ENCODE assay signal across 8 cellular contexts in genomic region chr3:39809995-39810595, GRCh38. TPM values are rescaled to one million over a fixed set of nuclear protein-coding genes. Genes with fewer than 3 reads are reported as not detected.
DNase-seq lines count a peak whose midpoint lies in the region; ATAC-seq, FAIRE-seq and TF ChIP-seq lines count a peak whose summit lies in the region.

No MANE protein-coding gene starts in this region.

- POLR2A ChIA-PET in WTC11 (lab: Charles Lee) = no interaction called here

- H3K4me3 ChIP-seq in right cardiac atrium (ENCODE audit: low read length) = peak overlapping the region; percentile 62
- peak overlapping the region; percentile 50 to 67 (median 62) for H3K4me3 ChIP-seq in gastrocnemius medialis

- in situ Hi-C loops in gastrocnemius medialis (cut with MboI; ENCODE audit: low sequenced_read_pairs in 4 of 4) = no loop called here

- no peak for FAIRE-seq in frontal cortex (lab: Jason Lieb, UNC)

- intact Hi-C loops in right cardiac atrium (cut with DNase I) (loop anchor here in 2 of 4 donors (5.0 to 10.0 kb wide), 2 partner anchors 365 to 367 kb away; no protein-coding TSS in a partner anchor), gastrocnemius medialis (cut with DNase I; ENCODE audit: low total_unique reads) (no loop called here)

- no peak for TF ChIP-seq POLR2A in gastrocnemius medialis (IDR thresholded peaks at IDR 0.05)

- ATAC-seq in WTC11 = peak; percentile 9
- peak; percentile 8 to 29 for ATAC-seq in right cardiac atrium
- ATAC-seq in gastrocnemius medialis = no peak
- ATAC-seq in HG02610 (IDR thresholded peaks at IDR 0.05; ENCODE audit: unreplicated experiment) = no peak

- CTCF ChIA-PET in activated naive CD4-positive, alpha-beta T cell treated with anti-CD3 and anti-CD28 coated beads, Interleukin-2, amount 10 ng/mL, durations not matched to agents 7 days and 5 days (lab: Charles Lee) = no interaction called here
- CTCF ChIA-PET in WTC11 (lab: Charles Lee) = interaction anchor here (1.2 to 2.0 kb wide), 2 partner anchors 85 to 102 kb away, joined by 3 to 5 read pairs; no protein-coding TSS in a partner anchor

- H3K27ac ChIP-seq in right cardiac atrium (ENCODE audit: low read length) (no peak overlapping the region), gastrocnemius medialis (peak overlapping the region in 2 of 4 donors; percentile 12 to 34)

- H3K36me3 ChIP-seq in gastrocnemius medialis = no peaks in the 10 kb centered on the region

- no peaks in the 10 kb centered on the region for H3K9me3 Mint-ChIP-seq in activated naive CD4-positive, alpha-beta T cell treated with anti-CD3 and anti-CD28 coated beads, Interleukin-2, amount 10 ng/mL, durations not matched to agents 7 days and 5 days
- no peaks in the 10 kb centered on the region for H3K9me3 Mint-ChIP-seq in WTC11

- 1% methylated on average over 48 of the region's 48 CpGs for WGBS in right cardiac atrium

- no peak for DNase-seq in activated naive CD4-positive, alpha-beta T cell treated with anti-CD3 and anti-CD28 coated beads, Interleukin-2, amount 10 ng/mL, durations not matched to agents 7 days and 5 days
- no peak for DNase-seq in activated naive CD4-positive, alpha-beta T cell (lab: John Stamatoyannopoulos, UW)
- DNase-seq in WTC11 (ENCODE audit: low spot score) = peak; percentile 36
- DNase-seq in right cardiac atrium = peak; percentile 18 to 49 (median 44)
- DNase-seq in gastrocnemius medialis = no peak
- DNase-seq in frontal cortex (ENCODE audit: low spot score in 2 of 2) = no peak
- no peak for DNase-seq in UCSD-AML1 (lab: John Stamatoyannopoulos, UW; ENCODE audit: unreplicated experiment)

- H3K4me1 Mint-ChIP-seq in activated naive CD4-positive, alpha-beta T cell treated with anti-CD3 and anti-CD28 coated beads, Interleukin-2, amount 10 ng/mL, durations not matched to agents 7 days and 5 days = peaks cover 16% of the 10 kb centered on the region
- H3K4me1 Mint-ChIP-seq in WTC11 = peaks cover 26% of the 10 kb centered on the region

- H3K9me3 ChIP-seq in right cardiac atrium (ENCODE audit: control insufficient read depth, low read length) = no peaks in the 10 kb centered on the region
- no peaks in the 10 kb centered on the region for H3K9me3 ChIP-seq in gastrocnemius medialis

- peak overlapping the region; percentile 55 for H3K4me3 Mint-ChIP-seq in activated naive CD4-positive, alpha-beta T cell treated with anti-CD3 and anti-CD28 coated beads, Interleukin-2, amount 10 ng/mL, durations not matched to agents 7 days and 5 days
- H3K4me3 Mint-ChIP-seq in WTC11 = peak overlapping the region; percentile 93

- TF ChIP-seq CTCF in WTC11 (IDR thresholded peaks at IDR 0.05) (no peak), gastrocnemius medialis (IDR thresholded peaks at IDR 0.05 in 4 of 5, conservative IDR thresholded peaks at IDR 0.05 in 1 of 5) (no peak)

- no peaks in the 10 kb centered on the region for H3K4me1 ChIP-seq in right cardiac atrium (ENCODE audit: control insufficient read depth, insufficient read depth, low read length)
- H3K4me1 ChIP-seq in gastrocnemius medialis = peaks cover 7 to 8% of the 10 kb centered on the region in 2 donors

- peaks cover 2% of the 10 kb centered on the region for H3K36me3 Mint-ChIP-seq in activated naive CD4-positive, alpha-beta T cell treated with anti-CD3 and anti-CD28 coated beads, Interleukin-2, amount 10 ng/mL, durations not matched to agents 7 days and 5 days
- no peaks in the 10 kb centered on the region for H3K36me3 Mint-ChIP-seq in WTC11

- peaks cover 59% of the 10 kb centered on the region for H3K27me3 Mint-ChIP-seq in activated naive CD4-positive, alpha-beta T cell treated with anti-CD3 and anti-CD28 coated beads, Interleukin-2, amount 10 ng/mL, durations not matched to agents 7 days and 5 days
- H3K27me3 Mint-ChIP-seq in WTC11 (ENCODE audit: low read depth) = peaks cover 69% of the 10 kb centered on the region

- H3K27ac Mint-ChIP-seq in activated naive CD4-positive, alpha-beta T cell treated with anti-CD3 and anti-CD28 coated beads, Interleukin-2, amount 10 ng/mL, durations not matched to agents 7 days and 5 days = no peak overlapping the region
- H3K27ac Mint-ChIP-seq in WTC11 = no peak overlapping the region

- no peaks in the 10 kb centered on the region for H3K27me3 ChIP-seq in right cardiac atrium (ENCODE audit: control insufficient read depth, insufficient read depth)
- H3K27me3 ChIP-seq in gastrocnemius medialis = peaks cover 15 to 34% (median 24%) of the 10 kb centered on the region in 3 donors

TF ChIP-seq in WTC11, 78 proteins besides CTCF, POLR2A, EP300 and RAD21:
- TF ChIP-seq CREM (CRISPR knock-in tag; IDR thresholded peaks at IDR 0.05) (0 out of 2 replicates have a peak, but pooled peaks have one; percentile 29), ZNF281 (CRISPR knock-in tag; IDR thresholded peaks at IDR 0.05) (0 out of 2 replicates have a peak, but pooled peaks have one; percentile 0), SP1 (CRISPR knock-in tag; conservative IDR thresholded peaks at IDR 0.05) (no peak), MYBL2 (CRISPR knock-in tag; IDR thresholded peaks at IDR 0.05) (no peak), TP53 (CRISPR knock-in tag; IDR thresholded peaks at IDR 0.05) (0 out of 2 replicates have a peak, but pooled peaks have one; percentile 18), GTF2I (CRISPR knock-in tag; conservative IDR thresholded peaks at IDR 0.05) (no peak)
- TF ChIP-seq, protein P1, sequence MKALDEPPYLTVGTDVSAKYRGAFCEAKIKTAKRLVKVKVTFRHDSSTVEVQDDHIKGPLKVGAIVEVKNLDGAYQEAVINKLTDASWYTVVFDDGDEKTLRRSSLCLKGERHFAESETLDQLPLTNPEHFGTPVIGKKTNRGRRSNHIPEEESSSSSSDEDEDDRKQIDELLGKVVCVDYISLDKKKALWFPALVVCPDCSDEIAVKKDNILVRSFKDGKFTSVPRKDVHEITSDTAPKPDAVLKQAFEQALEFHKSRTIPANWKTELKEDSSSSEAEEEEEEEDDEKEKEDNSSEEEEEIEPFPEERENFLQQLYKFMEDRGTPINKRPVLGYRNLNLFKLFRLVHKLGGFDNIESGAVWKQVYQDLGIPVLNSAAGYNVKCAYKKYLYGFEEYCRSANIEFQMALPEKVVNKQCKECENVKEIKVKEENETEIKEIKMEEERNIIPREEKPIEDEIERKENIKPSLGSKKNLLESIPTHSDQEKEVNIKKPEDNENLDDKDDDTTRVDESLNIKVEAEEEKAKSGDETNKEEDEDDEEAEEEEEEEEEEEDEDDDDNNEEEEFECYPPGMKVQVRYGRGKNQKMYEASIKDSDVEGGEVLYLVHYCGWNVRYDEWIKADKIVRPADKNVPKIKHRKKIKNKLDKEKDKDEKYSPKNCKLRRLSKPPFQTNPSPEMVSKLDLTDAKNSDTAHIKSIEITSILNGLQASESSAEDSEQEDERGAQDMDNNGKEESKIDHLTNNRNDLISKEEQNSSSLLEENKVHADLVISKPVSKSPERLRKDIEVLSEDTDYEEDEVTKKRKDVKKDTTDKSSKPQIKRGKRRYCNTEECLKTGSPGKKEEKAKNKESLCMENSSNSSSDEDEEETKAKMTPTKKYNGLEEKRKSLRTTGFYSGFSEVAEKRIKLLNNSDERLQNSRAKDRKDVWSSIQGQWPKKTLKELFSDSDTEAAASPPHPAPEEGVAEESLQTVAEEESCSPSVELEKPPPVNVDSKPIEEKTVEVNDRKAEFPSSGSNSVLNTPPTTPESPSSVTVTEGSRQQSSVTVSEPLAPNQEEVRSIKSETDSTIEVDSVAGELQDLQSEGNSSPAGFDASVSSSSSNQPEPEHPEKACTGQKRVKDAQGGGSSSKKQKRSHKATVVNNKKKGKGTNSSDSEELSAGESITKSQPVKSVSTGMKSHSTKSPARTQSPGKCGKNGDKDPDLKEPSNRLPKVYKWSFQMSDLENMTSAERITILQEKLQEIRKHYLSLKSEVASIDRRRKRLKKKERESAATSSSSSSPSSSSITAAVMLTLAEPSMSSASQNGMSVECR (CRISPR knock-in tag; IDR thresholded peaks at IDR 0.05; ENCODE audit: borderline replicate concordance) = 0 out of 2 replicates have a peak, but pooled peaks have one; percentile 16

RNA-seq across cellular contexts. Expression of gene MYRIP, which starts 0.7 kb away (rescaled TPM):
- total RNA-seq in WTC11 (2021) = 1.6 to 2.1 TPM (median 2.1 TPM) in 3 replicates
- 10 to 100 TPM in 1 of 4 donors, 1 to 10 TPM in 3; 4.7 to 12.1 (median 7.0) TPM for total RNA-seq in right cardiac atrium
- 2.4 TPM for polyA plus RNA-seq in right cardiac atrium
- total RNA-seq in gastrocnemius medialis = 1 to 10 TPM in 3 of 4 donors, under 1 TPM in 1; 0.66 to 1.9 (median 1.5) TPM
- 10.6 TPM for total RNA-seq in frontal cortex

Comparison
In these comparisons a context has a peak if more than half of its experiments do, and no peak if none do; other contexts are left out.
1. DNase-seq: peak in WTC11 (single experiment) and right cardiac atrium (3 of 3); none in activated naive CD4-positive, alpha-beta T cell treated with anti-CD3 and anti-CD28 coated beads, Interleukin-2, amount 10 ng/mL, durations not matched to agents 7 days and 5 days (single experiment), activated naive CD4-positive, alpha-beta T cell (0 of 4), gastrocnemius medialis (0 of 2), frontal cortex (0 of 2) and UCSD-AML1 (single experiment).
2. ATAC-seq: peak in WTC11 (single experiment) and right cardiac atrium (2 of 2); none in gastrocnemius medialis (0 of 2) and HG02610 (single experiment).